ENCODE assay signal across 2 cellular contexts in genomic region chr7:111640416-111640815, GRCh38.
A peak's percentile ranks its signal among the peaks of the same experiment; 100 is the strongest.
TF ChIP-seq lines count a peak whose summit lies in the region.

No MANE protein-coding gene starts in this region.

TF ChIP-seq in HepG2, 621 proteins besides CTCF, POLR2A, EP300 and RAD21:
- peak; percentile 58; the same call in 1 of the 2 replicates for TF ChIP-seq RAD51 (IDR thresholded peaks at IDR 0.05; ENCODE audit: borderline replicate concordance)
- no peak for TF ChIP-seq MIXL1 (CRISPR knock-in tag; IDR thresholded peaks at IDR 0.05)
- peak; percentile 35; the same call in 1 of the 2 replicates for TF ChIP-seq USF2 (IDR thresholded peaks at IDR 0.05; ENCODE audit: low read depth, low read length)
- TF ChIP-seq USF2 (CRISPR knock-in tag; IDR thresholded peaks at IDR 0.05; ENCODE audit: borderline replicate concordance), result no peak

TF ChIP-seq in GM12878, 131 proteins besides CTCF, POLR2A, EP300 and RAD21:
- TF ChIP-seq HDAC6 (IDR thresholded peaks at IDR 0.05; ENCODE audit: unreplicated experiment), result no peak
- peak; percentile 34; the same call in 1 of the 2 replicates for TF ChIP-seq RAD51 (IDR thresholded peaks at IDR 0.05)
